20 cellular contexts compared by ENCODE assay signal in the genomic region with DNA sequence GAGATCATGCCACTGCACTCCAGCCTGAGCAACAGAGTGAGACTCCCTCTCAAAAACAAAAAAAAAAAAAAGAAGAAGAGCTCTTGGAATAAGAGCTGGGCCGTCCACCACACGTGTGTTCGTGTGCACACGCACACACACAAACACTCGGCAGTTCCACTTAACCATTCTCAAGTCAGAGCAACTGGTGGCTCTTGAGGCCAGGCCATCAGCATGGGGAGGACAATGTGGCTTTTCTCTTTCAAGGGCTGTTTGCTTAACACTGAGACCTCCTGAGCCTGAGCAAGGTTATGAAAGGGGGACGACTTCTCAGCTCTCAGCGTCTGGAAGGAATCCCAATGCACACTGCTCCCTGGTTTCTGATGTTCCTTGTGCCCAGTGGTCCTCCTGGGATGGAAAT.
A peak's percentile ranks its signal among the peaks of the same experiment; 100 is the strongest.
DNase-seq lines count a peak whose midpoint lies in the region; ATAC-seq and TF ChIP-seq lines count a peak whose summit lies in the region.
"Had no signal": no experiment of that assay in that cellular context is flagged by ENCODE, and none has a peak within 500 bp of the region (broad histone marks: within the 10 kb centered on the region; RNA-seq: fewer than 3 reads in every experiment).

No MANE protein-coding gene starts in this region.

- no peak overlapping the region for H4K91ac ChIP-seq in neuronal stem cell (ENCODE audit: low read depth, low read length, poor library complexity)

- CTCF ChIA-PET in Calu3 (lab: Charles Lee): no interaction called here
- CTCF ChIA-PET in Panc1 (lab: Charles Lee): interaction anchor here (0.6 to 0.9 kb wide), 2 partner anchors 9 to 61 kb away, joined by 5 read pairs; no protein-coding TSS in a partner anchor

- peak overlapping the region; percentile 60 for H3K27ac Mint-ChIP-seq in Calu3 (ENCODE audit: unreplicated experiment)
- H3K27ac Mint-ChIP-seq in nephron progenitor cell: no peak overlapping the region
- H3K27ac Mint-ChIP-seq: CD8-positive, alpha-beta T cell; T-cell had no signal

- no peak overlapping the region for H2BK5ac ChIP-seq in neuronal stem cell (ENCODE audit: low read length)

- BruUV-seq in Calu3 (replicated peaks; lab: Mats Ljungman, UMichigan) (no TSS peak), Panc1 (replicated peaks; lab: Mats Ljungman, UMichigan) (no TSS peak)

- DNase-seq in Calu3 (no peak), Panc1 (ENCODE audit: low read depth, low spot score) (no peak), neuronal stem cell (ENCODE audit: low spot score) (no peak), nephron progenitor cell (no peak), ACHN (no peak)
- DNase-seq: CD8-positive, alpha-beta T cell; DMS153; GM23248; NCI-H1105; NCI-H146; NCI-H2081; NCI-H446; NCI-H526 treated with DMSO at 0.1 percent for 48 hours; PC-9; T-cell had no signal

- no peak for ATAC-seq in Panc1
- ATAC-seq in GM18909 (IDR thresholded peaks at IDR 0.05; ENCODE audit: poor library complexity, unreplicated experiment): no peak
- ATAC-seq: CD8-positive, alpha-beta T cell; T-cell had no signal

- no peak overlapping the region for H2BK12ac ChIP-seq in neuronal stem cell (ENCODE audit: low read length)

- no peak overlapping the region for H3K18ac ChIP-seq in neuronal stem cell (ENCODE audit: low read length)

- H2AK5ac ChIP-seq in neuronal stem cell (ENCODE audit: low read depth, low read length): peak overlapping the region; percentile 12

- POLR2A ChIA-PET in Panc1 (lab: Charles Lee): no interaction called here

- H3K36me3 Mint-ChIP-seq in Calu3 (ENCODE audit: insufficient read depth, unreplicated experiment) (peaks cover 37% of the 10 kb centered on the region), nephron progenitor cell (ENCODE audit: low read depth) (no peaks in the 10 kb centered on the region)
- H3K36me3 Mint-ChIP-seq: CD8-positive, alpha-beta T cell; T-cell had no signal

- H2AFZ ChIP-seq in neuronal stem cell (ENCODE audit: low read length): no peak overlapping the region
- H2AFZ ChIP-seq: GM23248, PC-9 had no signal

- H3K9me3 Mint-ChIP-seq in Calu3 (ENCODE audit: low read depth, unreplicated experiment) (no peaks in the 10 kb centered on the region), nephron progenitor cell (no peaks in the 10 kb centered on the region)
- H3K9me3 Mint-ChIP-seq: CD8-positive, alpha-beta T cell; T-cell had no signal

- H3K4me2 ChIP-seq in neuronal stem cell (ENCODE audit: insufficient read depth, low read length, poor library complexity, severe bottlenecking): no peak overlapping the region
- H3K4me2 ChIP-seq: BLaER1 treated with 17β-estradiol and CSF1 and Interleukin-3, amounts not matched to agents 10 nM and 100 nM; KMS-11; PC-9 had no signal

- no peak overlapping the region for H3K9ac ChIP-seq in neuronal stem cell (ENCODE audit: low read depth, low read length, poor library complexity)
- H3K9ac ChIP-seq: BLaER1 treated with 17β-estradiol and CSF1 and Interleukin-3, amounts not matched to agents 10 nM and 100 nM; GM23248; KMS-11 had no signal

- H3K36me3 ChIP-seq in Panc1 (ENCODE audit: control insufficient read depth, insufficient read depth, low read length): no peaks in the 10 kb centered on the region
- H3K36me3 ChIP-seq in neuronal stem cell (replicated peaks in 1 of 2; ENCODE audit: control insufficient read depth in 2 of 2, insufficient read depth in 2 of 2, low read length in 2 of 2): no peaks in the 10 kb centered on the region
- H3K36me3 ChIP-seq: BLaER1 treated with 17β-estradiol and CSF1 and Interleukin-3, amounts not matched to agents 10 nM and 100 nM; HAP-1 had no signal

- in situ Hi-C loops in Panc1 (cut with HindIII; ENCODE audit: low pct_unique_long_range_greater_than_20kb, low sequenced_read_pairs): no loop called here
- in situ Hi-C loops in ACHN (cut with HindIII; ENCODE audit: low pct_ligation_motif_present, low pct_unique_long_range_greater_than_20kb, low sequenced_read_pairs): no loop called here

- H3K27me3 ChIP-seq in Panc1 (ENCODE audit: control insufficient read depth, insufficient read depth, low read length) (no peaks in the 10 kb centered on the region), neuronal stem cell (ENCODE audit: control insufficient read depth in 3 of 3, insufficient read depth in 3 of 3, low read depth in 1 of 3, low read length in 3 of 3) (no peaks in the 10 kb centered on the region)
- H3K27me3 ChIP-seq: BLaER1 treated with 17β-estradiol and CSF1 and Interleukin-3, amounts not matched to agents 10 nM and 100 nM had no signal

- H2BK120ac ChIP-seq in neuronal stem cell (ENCODE audit: low read depth, low read length): no peak overlapping the region

- no peaks in the 10 kb centered on the region for H3K79me1 ChIP-seq in neuronal stem cell (ENCODE audit: low read depth, low read length)

- H3K27me3 Mint-ChIP-seq in Calu3 (ENCODE audit: unreplicated experiment) (no peaks in the 10 kb centered on the region), nephron progenitor cell (ENCODE audit: low read depth, poor library complexity) (no peaks in the 10 kb centered on the region)
- H3K27me3 Mint-ChIP-seq: T-cell had no signal

- no CpG with 5 or more reads among the region's 7 CpGs for WGBS in neuronal stem cell (ENCODE audit: extremely low coverage in 2 of 2, insufficient read length in 2 of 2, insufficient replicate concordance in 1 of 2), 2 donors

- H3K4me3 Mint-ChIP-seq in Calu3 (ENCODE audit: low read depth, unreplicated experiment) (no peak overlapping the region), nephron progenitor cell (no peak overlapping the region)
- H3K4me3 Mint-ChIP-seq: CD8-positive, alpha-beta T cell; T-cell had no signal

- H4K8ac ChIP-seq in neuronal stem cell (ENCODE audit: low read depth, low read length): no peak overlapping the region

- H3K27ac ChIP-seq in 22Rv1: peak overlapping the region; percentile 22
- H3K27ac ChIP-seq in Panc1 (ENCODE audit: low read length): peak overlapping the region; percentile 90
- no peak overlapping the region for H3K27ac ChIP-seq in neuronal stem cell (replicated peaks; ENCODE audit: low read length)
- H3K27ac ChIP-seq: GM23248 had no signal

- H3K4me1 Mint-ChIP-seq in Calu3 (ENCODE audit: low read depth, unreplicated experiment) (peaks cover 27% of the 10 kb centered on the region), nephron progenitor cell (peaks cover 41% of the 10 kb centered on the region)

- H3K4me1 ChIP-seq in Panc1 (ENCODE audit: control insufficient read depth, insufficient read depth, low read length) (peaks cover 88% of the 10 kb centered on the region), neuronal stem cell (ENCODE audit: control insufficient read depth in 2 of 2, insufficient read depth in 1 of 2, low read depth in 1 of 2, low read length in 2 of 2) (peaks cover 0 to 26% of the 10 kb centered on the region in 2 donors)
- H3K4me1 ChIP-seq: HAP-1 had no signal

- TF ChIP-seq CTCF in 22Rv1 (IDR thresholded peaks at IDR 0.05) (no peak), Calu3 (IDR thresholded peaks at IDR 0.05; ENCODE audit: unreplicated experiment) (no peak), Panc1 (IDR thresholded peaks at IDR 0.05) (no peak), nephron progenitor cell (IDR thresholded peaks at IDR 0.05) (no peak)

- H3K23ac ChIP-seq in neuronal stem cell (ENCODE audit: low read depth, low read length, poor library complexity): no peak overlapping the region

- intact Hi-C loops in Calu3 (cut with micrococcal nuclease; ENCODE audit: unreplicated experiment): no loop called here
- intact Hi-C loops in Panc1 (cut with micrococcal nuclease; ENCODE audit: unreplicated experiment): loop anchor here (10.0 kb wide), 1 partner anchor 119 kb away; no protein-coding TSS in a partner anchor

- no peak overlapping the region for H3K4ac ChIP-seq in neuronal stem cell (ENCODE audit: low read length)

- no peak overlapping the region for H2BK15ac ChIP-seq in neuronal stem cell (ENCODE audit: low read length)

- H3K9me3 ChIP-seq in Panc1 (ENCODE audit: control insufficient read depth, insufficient read depth, low read depth, low read length) (no peaks in the 10 kb centered on the region), neuronal stem cell (replicated peaks in 1 of 2; ENCODE audit: control insufficient read depth in 2 of 2, insufficient read depth in 1 of 2, low read depth in 1 of 2, low read length in 2 of 2) (no peaks in the 10 kb centered on the region)
- H3K9me3 ChIP-seq: BLaER1 treated with 17β-estradiol and CSF1 and Interleukin-3, amounts not matched to agents 10 nM and 100 nM; HAP-1 had no signal

- H3K4me3 ChIP-seq in Panc1 (ENCODE audit: low read depth in 2 of 2, low read length in 2 of 2) (peak overlapping the region in 1 of 2 experiments; percentile 12; a peak in 1 of 4 replicates), neuronal stem cell (ENCODE audit: low read length in 2 of 2) (no peak overlapping the region)
- H3K4me3 ChIP-seq: BLaER1 treated with 17β-estradiol and CSF1 and Interleukin-3, amounts not matched to agents 10 nM and 100 nM; GM23248; HAP-1; PC-9 had no signal

- no peak overlapping the region for H3K14ac ChIP-seq in neuronal stem cell (ENCODE audit: low read length)
